In genomic region chr10:69958232-69958902, GRCh38 we compare ENCODE assay signal across 8 cellular contexts.
DNase-seq lines count a peak whose midpoint lies in the region; ATAC-seq and TF ChIP-seq lines count a peak whose summit lies in the region.

No MANE protein-coding gene starts in this region.

- H3K9me3 ChIP-seq in PC-9 (ENCODE audit: insufficient read depth, low read depth) = no peaks in the 10 kb centered on the region

- H3K79me2 ChIP-seq in PC-9 (ENCODE audit: low read depth) = no peaks in the 10 kb centered on the region

- POLR2A ChIA-PET in PC-9 (lab: Charles Lee; ENCODE audit: unreplicated experiment) = no interaction called here

- no peaks in the 10 kb centered on the region for H3K4me1 ChIP-seq in PC-9 (replicated peaks; ENCODE audit: insufficient read depth)

- H3K27ac ChIP-seq in HL-60 (replicated peaks) (no peak overlapping the region), PC-9 (no peak overlapping the region), coronary artery (no peak overlapping the region)

- no peak overlapping the region for H3K4me3 ChIP-seq in HL-60 (replicated peaks; ENCODE audit: insufficient read depth, low read length)
- H3K4me3 ChIP-seq in PC-9 = no peak overlapping the region
- H3K4me3 ChIP-seq in coronary artery = no peak overlapping the region

- no peaks in the 10 kb centered on the region for H3K9me2 ChIP-seq in PC-9 (ENCODE audit: insufficient read depth)

- TF ChIP-seq CTCF in HL-60 (IDR thresholded peaks at IDR 0.05; ENCODE audit: insufficient read depth, low read length) (peak; percentile 85), PC-9 (conservative IDR thresholded peaks at IDR 0.05) (peak; percentile 91), coronary artery (IDR thresholded peaks at IDR 0.05) (peak; percentile 22)

- no peaks in the 10 kb centered on the region for H3F3A ChIP-seq in PC-9 (ENCODE audit: insufficient read depth, low read depth)

- in situ Hi-C loops in ACHN (cut with HindIII; ENCODE audit: low pct_ligation_motif_present, low pct_unique_long_range_greater_than_20kb, low sequenced_read_pairs) = no loop called here

- DNase-seq in ACHN = peak; percentile 60
- peak; percentile 36 for DNase-seq in GM04504 (ENCODE audit: low read depth)
- peak; percentile 21 to 53 for DNase-seq in HL-60 (ENCODE audit: low read depth in 1 of 2, low spot score in 1 of 2)
- DNase-seq in PC-9 = peak; percentile 29 to 46
- DNase-seq in coronary artery (ENCODE audit: low spot score) = no peak
- DNase-seq in lung microvascular endothelial cell (ENCODE audit: low read depth in 2 of 2) = peak; percentile 68 to 72
- DNase-seq in amygdala (lab: John Stamatoyannopoulos, UW) = no peak

- CTCF ChIA-PET in PC-9 (lab: Charles Lee) = interaction anchor here (0.6 to 1.3 kb wide), 9 partner anchors 12 to 188 kb away, joined by 3 to 9 read pairs (median 5); partner anchors contain the start of gene TYSND1

- no peak overlapping the region for H3K4me2 ChIP-seq in PC-9

- intact Hi-C loops in PC-9 (cut with micrococcal nuclease; ENCODE audit: unreplicated experiment) = loop anchor here (1.0 kb wide), 2 partner anchors 171 to 314 kb away; no protein-coding TSS in a partner anchor

- no TSS peak for BruUV-seq in PC-9 (replicated peaks; lab: Mats Ljungman, UMichigan)

- H3K36me3 ChIP-seq in PC-9 (ENCODE audit: low read depth) = no peaks in the 10 kb centered on the region

- H2AFZ ChIP-seq in PC-9 = no peak overlapping the region

- no peaks in the 10 kb centered on the region for H4K20me1 ChIP-seq in PC-9 (ENCODE audit: insufficient read depth)

- no peaks in the 10 kb centered on the region for H3K27me3 ChIP-seq in HL-60 (ENCODE audit: insufficient read depth, poor library complexity, severe bottlenecking)
- peaks cover 3% of the 10 kb centered on the region; the same call in 1 of the 2 replicates for H3K27me3 ChIP-seq in PC-9 (ENCODE audit: insufficient read depth, low read depth)

- ATAC-seq in HG03196 (IDR thresholded peaks at IDR 0.05; ENCODE audit: unreplicated experiment) = no peak

Comparison
In these comparisons a context has a peak if more than half of its experiments do, and no peak if none do; other contexts are left out.
1. DNase-seq: peak in ACHN (single experiment), GM04504 (single experiment), HL-60 (2 of 2), PC-9 (2 of 2) and lung microvascular endothelial cell (2 of 2); none in coronary artery (single experiment) and amygdala (0 of 56).
2. CTCF ChIP-seq: peak in every context shown above with its lines; median percentile 91 in PC-9; 85 in HL-60; 22 in coronary artery.